In the genomic region with DNA sequence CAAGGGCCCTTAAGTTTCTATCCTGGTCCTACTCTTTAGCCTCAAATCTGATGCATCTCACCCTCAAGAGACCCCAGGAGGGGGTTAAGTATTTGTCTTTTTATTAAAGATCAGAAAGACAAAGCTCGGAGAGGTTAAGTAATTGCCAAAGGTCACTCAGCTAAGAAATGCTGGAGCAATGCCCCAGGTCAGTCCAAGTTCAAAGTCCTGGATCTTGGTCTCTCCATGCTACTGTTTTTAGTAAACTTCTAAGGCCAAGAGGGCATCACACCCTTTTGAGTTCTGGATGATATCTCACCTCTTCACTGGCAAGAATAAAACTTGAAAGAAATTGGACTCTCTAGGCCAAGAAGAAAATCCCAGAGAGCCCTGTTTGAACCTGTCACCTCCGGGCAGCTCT, we compare ENCODE assay signal across 12 cellular contexts.
"Had no signal": no experiment of that assay in that cellular context is flagged by ENCODE, and none has a peak within 500 bp of the region (broad histone marks: within the 10 kb centered on the region; RNA-seq: fewer than 3 reads in every experiment).

No MANE protein-coding gene starts in this region.

- H3K36me3 Mint-ChIP-seq: activated CD8-positive, alpha-beta memory T cell treated with anti-CD3 and anti-CD28 coated beads, Interleukin-2, amount 10 ng/mL, durations not matched to agents 7 days and 5 days; activated naive CD8-positive, alpha-beta T cell treated with anti-CD3 and anti-CD28 coated beads for 36 hours; naive B cell had no signal

- H3K4me3 Mint-ChIP-seq: activated CD8-positive, alpha-beta memory T cell treated with anti-CD3 and anti-CD28 coated beads, Interleukin-2, amount 10 ng/mL, durations not matched to agents 7 days and 5 days; activated naive CD8-positive, alpha-beta T cell treated with anti-CD3 and anti-CD28 coated beads for 36 hours; activated T-cell treated with anti-CD3 and anti-CD28 coated beads, Interleukin-2, amount 50 U/mL, for 4 hours; T-helper 2 cell treated with Interferon-gamma antibody and Interleukin-4, amounts not matched to agents 5 μg/mL and 100 μg/mL, for 36 hours had no signal

- H3K4me1 Mint-ChIP-seq: activated CD8-positive, alpha-beta memory T cell treated with anti-CD3 and anti-CD28 coated beads, Interleukin-2, amount 10 ng/mL, durations not matched to agents 7 days and 5 days; activated naive CD8-positive, alpha-beta T cell treated with anti-CD3 and anti-CD28 coated beads for 36 hours; naive B cell had no signal

- H3K27ac ChIP-seq: foreskin keratinocyte, lower lobe of right lung, uterus had no signal

- H3K9me3 ChIP-seq: heart right ventricle, lower lobe of right lung, uterus had no signal

- H3K27me3 ChIP-seq: uterus had no signal

- ATAC-seq: activated CD8-positive, alpha-beta memory T cell treated with anti-CD3 and anti-CD28 coated beads, Interleukin-2, amount 10 ng/mL, durations not matched to agents 7 days and 5 days; activated T-cell treated with anti-CD3 and anti-CD28 coated beads, Interleukin-2, amount 50 U/mL, for 4 hours had no signal

- H3K4me1 ChIP-seq: foreskin keratinocyte, uterus had no signal

- DNase-seq: activated CD4-positive, alpha-beta T cell treated with anti-CD3 and anti-CD28 coated beads, Interleukin-2, amount 50 U/mL, for 4 hours; activated CD4-positive, CD25-positive, alpha-beta regulatory T cell treated with anti-CD3 and anti-CD28 coated beads, Interleukin-2, amount 50 U/mL, for 72 hours; activated CD8-positive, alpha-beta memory T cell treated with anti-CD3 and anti-CD28 coated beads, Interleukin-2, amount 10 ng/mL, durations not matched to agents 7 days and 5 days; activated naive CD8-positive, alpha-beta T cell treated with anti-CD3 and anti-CD28 coated beads for 36 hours; activated T-cell treated with anti-CD3 and anti-CD28 coated beads, Interleukin-2, amount 50 U/mL, for 4 hours; foreskin keratinocyte; lower lobe of right lung; midbrain; naive B cell; uterus had no signal

- H3K27ac Mint-ChIP-seq: activated CD8-positive, alpha-beta memory T cell treated with anti-CD3 and anti-CD28 coated beads, Interleukin-2, amount 10 ng/mL, durations not matched to agents 7 days and 5 days; activated naive CD8-positive, alpha-beta T cell treated with anti-CD3 and anti-CD28 coated beads for 36 hours; naive B cell; T-helper 2 cell treated with Interferon-gamma antibody and Interleukin-4, amounts not matched to agents 5 μg/mL and 100 μg/mL, for 36 hours had no signal

- H3K9me3 Mint-ChIP-seq: activated naive CD8-positive, alpha-beta T cell treated with anti-CD3 and anti-CD28 coated beads for 36 hours; activated T-cell treated with anti-CD3 and anti-CD28 coated beads, Interleukin-2, amount 50 U/mL, for 4 hours; T-helper 2 cell treated with Interferon-gamma antibody and Interleukin-4, amounts not matched to agents 5 μg/mL and 100 μg/mL, for 36 hours had no signal
